In genomic region chr1:156149374-156150106, GRCh38 we compare ENCODE assay signal across 13 cellular contexts. TPM values are rescaled to one million over a fixed set of nuclear protein-coding genes. Genes with fewer than 3 reads are reported as not detected.
DNase-seq lines count a peak whose midpoint lies in the region; ATAC-seq and TF ChIP-seq lines count a peak whose summit lies in the region.
"Had no signal": no experiment of that assay in that cellular context is flagged by ENCODE, and none has a peak within 500 bp of the region (broad histone marks: within the 10 kb centered on the region; RNA-seq: fewer than 3 reads in every experiment).

No MANE protein-coding gene starts in this region.

- H3K4me1 Mint-ChIP-seq in endodermal cell, result peaks cover 45% of the 10 kb centered on the region

- H3K9me3 ChIP-seq in endodermal cell (ENCODE audit: control insufficient read depth, low read length), result no peaks in the 10 kb centered on the region
- H3K9me3 ChIP-seq in BE2C, result no peaks in the 10 kb centered on the region
- H3K9me3 ChIP-seq: esophagus squamous epithelium, psoas muscle, testis had no signal

- no peak overlapping the region for H3K27ac ChIP-seq in endodermal cell (ENCODE audit: low read depth, low read length)
- H3K27ac ChIP-seq: psoas muscle, testis had no signal

- no peaks in the 10 kb centered on the region for H3K36me3 Mint-ChIP-seq in endodermal cell (ENCODE audit: low read depth)

- H3K27me3 Mint-ChIP-seq in endodermal cell (ENCODE audit: insufficient read depth), result no peaks in the 10 kb centered on the region

- peak overlapping the region; percentile 31 for H3K4me3 Mint-ChIP-seq in endodermal cell

- H3K4me3 ChIP-seq in GM12864 (ENCODE audit: low read depth, low read length) (peak overlapping the region; percentile 55), endodermal cell (ENCODE audit: low read length) (no peak overlapping the region), BE2C (ENCODE audit: low read depth, low read length) (no peak overlapping the region)
- H3K4me3 ChIP-seq: esophagus squamous epithelium, psoas muscle, testis had no signal

- no peaks in the 10 kb centered on the region for H3K9me3 Mint-ChIP-seq in endodermal cell

- TF ChIP-seq CTCF in GM12864 (IDR thresholded peaks at IDR 0.05; ENCODE audit: low read depth, low read length, missing control alignments) (no peak), endodermal cell (conservative IDR thresholded peaks at IDR 0.05) (no peak), BE2C (IDR thresholded peaks at IDR 0.05; ENCODE audit: low read depth, low read length) (no peak)

- DNase-seq in GM12864 (ENCODE audit: low read depth) (peak; percentile 85), endodermal cell (peak; percentile 96), BE2C (no peak), Right ventricle myocardium superior (no peak), epidermal melanocyte (ENCODE audit: insufficient read length, low spot score) (no peak)
- DNase-seq in effector CD8-positive, alpha-beta T cell (lab: John Stamatoyannopoulos, UW), result no peak
- DNase-seq: DMS79, esophagus squamous epithelium, MV-4-11, testis had no signal

- H3K4me1 ChIP-seq in endodermal cell (ENCODE audit: control insufficient read depth, insufficient read depth, low read length) (no peaks in the 10 kb centered on the region), BE2C (peaks cover 7% of the 10 kb centered on the region)

- H3K27ac Mint-ChIP-seq in endodermal cell, result no peak overlapping the region

- H3K27me3 ChIP-seq in endodermal cell (ENCODE audit: control insufficient read depth, insufficient read depth, low read length, poor library complexity, severe bottlenecking) (no peaks in the 10 kb centered on the region), BE2C (no peaks in the 10 kb centered on the region)
- H3K27me3 ChIP-seq: testis had no signal

- 53 to 57% methylated on average over 3 to 17 of the region's 17 CpGs for WGBS in endodermal cell (ENCODE audit: insufficient coverage in 1 of 2, insufficient read length in 1 of 2), 2 experiments

- intact Hi-C loops in Right ventricle myocardium superior (cut with DNase I), result loop anchor here (5.0 to 10.0 kb wide), 2 partner anchors 45 to 73 kb away; partner anchors contain the start of gene SLC25A44

- H3K36me3 ChIP-seq in endodermal cell (ENCODE audit: control insufficient read depth, insufficient read depth, low read length), result no peaks in the 10 kb centered on the region
- no peaks in the 10 kb centered on the region for H3K36me3 ChIP-seq in BE2C
- H3K36me3 ChIP-seq: esophagus squamous epithelium had no signal

- no peak overlapping the region for H3K9ac ChIP-seq in endodermal cell (ENCODE audit: extremely low read depth, low read length, poor library complexity, severe bottlenecking)

- ATAC-seq in GM19438 (IDR thresholded peaks at IDR 0.05; ENCODE audit: low read depth, unreplicated experiment) (peak; percentile 44), HG03175 (IDR thresholded peaks at IDR 0.05; ENCODE audit: unreplicated experiment) (peak; percentile 44), Right ventricle myocardium superior (ENCODE audit: poor library complexity) (no peak)
- ATAC-seq: psoas muscle had no signal

RNA-seq across cellular contexts. Expression of gene SEMA4A, which starts 3.8 kb away (rescaled TPM):
- 10 to 100 TPM in 1 of 2 donors, 1 to 10 TPM in 1; 6.4 to 10.3 TPM for total RNA-seq in endodermal cell
- polyA plus RNA-seq in endodermal cell (2013, experiment 1 of 2), result 5.0 TPM
- 3.4 TPM for polyA plus RNA-seq in endodermal cell (2013, experiment 2 of 2)
- 1.6 TPM for polyA plus RNA-seq in BE2C (2012; ENCODE audit: insufficient read depth, insufficient read length, low read depth)
- total RNA-seq in Right ventricle myocardium superior, result 1.4 TPM

RNA-seq across cellular contexts. Expression of gene LMNA, which starts 35.0 kb away (rescaled TPM):
- total RNA-seq in endodermal cell (10 to 100 TPM; 41.2 to 42.0 TPM), Right ventricle myocardium superior (270 TPM)
- 46.3 TPM for polyA plus RNA-seq in endodermal cell (2013, experiment 1 of 2)
- polyA plus RNA-seq in endodermal cell (2013, experiment 2 of 2), result 45.5 TPM
- polyA plus RNA-seq in BE2C (2012; ENCODE audit: insufficient read depth, insufficient read length, low read depth), result 312 TPM

RNA-seq across cellular contexts. Expression of gene SLC25A44, which starts 44.4 kb away (rescaled TPM):
- total RNA-seq in endodermal cell, result 10 to 100 TPM; 20.9 to 22.7 TPM
- 19.9 TPM for polyA plus RNA-seq in endodermal cell (2013, experiment 1 of 2)
- 22.4 TPM for polyA plus RNA-seq in endodermal cell (2013, experiment 2 of 2)
- polyA plus RNA-seq in BE2C (2012; ENCODE audit: insufficient read depth, insufficient read length, low read depth), result 47.2 TPM
- total RNA-seq in Right ventricle myocardium superior, result 15.8 TPM

Comparison
In these comparisons a context has a peak if more than half of its experiments do, and no peak if none do; other contexts are left out.
1. DNase-seq: peak in GM12864 (single experiment) and endodermal cell (single experiment); none in effector CD8-positive, alpha-beta T cell (single experiment), BE2C (single experiment), Right ventricle myocardium superior (single experiment) and epidermal melanocyte (single experiment).